11 cellular contexts compared by ENCODE assay signal in the genomic region with DNA sequence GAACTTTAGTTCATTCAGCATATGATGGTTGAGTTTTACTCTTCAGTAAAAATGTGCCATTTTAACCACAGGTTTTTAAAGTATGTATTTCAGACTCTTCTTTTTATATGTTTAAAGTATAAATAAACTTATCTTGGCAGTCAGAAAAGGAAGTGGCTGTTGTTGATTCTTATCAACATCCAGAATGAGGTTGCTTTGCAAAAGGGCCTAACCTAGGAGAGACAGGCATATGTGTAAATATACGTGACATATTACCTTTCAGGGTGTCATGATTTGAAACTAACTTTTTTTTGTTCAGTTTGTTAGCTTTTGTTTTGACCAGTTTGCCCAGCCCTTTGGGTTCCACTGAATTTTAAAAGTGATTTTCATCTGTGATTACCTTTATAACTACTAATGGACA. TPM values are rescaled to one million over a fixed set of nuclear protein-coding genes. Genes with fewer than 3 reads are reported as not detected.
A peak's percentile ranks its signal among the peaks of the same experiment; 100 is the strongest.
DNase-seq lines count a peak whose midpoint lies in the region; ATAC-seq and TF ChIP-seq lines count a peak whose summit lies in the region.
"Had no signal": no experiment of that assay in that cellular context is flagged by ENCODE, and none has a peak within 500 bp of the region (broad histone marks: within the 10 kb centered on the region; RNA-seq: fewer than 3 reads in every experiment).

No MANE protein-coding gene starts in this region.

- DNase-seq in stimulated activated naive CD8-positive, alpha-beta T cell treated with anti-CD3 and anti-CD28 coated beads, Interleukin-15, Interleukin-2, amounts not matched to agents 100 U/mL and 50 U/mL, for 24 hours, result no peak
- DNase-seq in left colon (no peak), vagina (ENCODE audit: extremely low spot score in 2 of 2) (no peak), CD1c-positive myeloid dendritic cell (ENCODE audit: extremely low spot score) (no peak), NCI-H128 (lab: John Stamatoyannopoulos, UW; ENCODE audit: unreplicated experiment) (no peak)
- DNase-seq: body of pancreas, NCI-H2029 had no signal

- H3K27ac ChIP-seq in VCaP, result peak overlapping the region; percentile 90
- H3K27ac ChIP-seq in vagina, result peak overlapping the region; percentile 33

- H3K9me3 ChIP-seq in vagina, result no peaks in the 10 kb centered on the region
- H3K9me3 ChIP-seq: body of pancreas had no signal

- peaks cover 94% of the 10 kb centered on the region for H3K4me1 Mint-ChIP-seq in stimulated activated naive CD8-positive, alpha-beta T cell treated with anti-CD3 and anti-CD28 coated beads, Interleukin-15, Interleukin-2, amounts not matched to agents 100 ng/mL and 50 ng/mL, for 24 hours (ENCODE audit: low read depth)

- TF ChIP-seq CTCF in VCaP (conservative IDR thresholded peaks at IDR 0.05), result no peak
- TF ChIP-seq CTCF in vagina (IDR thresholded peaks at IDR 0.05), result no peak

- no peaks in the 10 kb centered on the region for H3K27me3 ChIP-seq in vagina
- H3K27me3 ChIP-seq: body of pancreas had no signal

- H3K4me1 ChIP-seq in vagina, result peaks cover 87% of the 10 kb centered on the region

- intact Hi-C loops in left colon (cut with DNase I, micrococcal nuclease), result loop anchor here in 1 of 2 donors (10.0 kb wide), 1 partner anchor 62 kb away; no protein-coding TSS in a partner anchor
- intact Hi-C loops in vagina (cut with DNase I), result no loop called here

- H3K4me3 ChIP-seq in vagina, result no peak overlapping the region
- H3K4me3 ChIP-seq: body of pancreas had no signal

- H3K4me3 Mint-ChIP-seq in stimulated activated naive CD8-positive, alpha-beta T cell treated with anti-CD3 and anti-CD28 coated beads, Interleukin-15, Interleukin-2, amounts not matched to agents 100 ng/mL and 50 ng/mL, for 24 hours, result peak overlapping the region; percentile 66

- no peaks in the 10 kb centered on the region for H3K9me3 Mint-ChIP-seq in stimulated activated naive CD8-positive, alpha-beta T cell treated with anti-CD3 and anti-CD28 coated beads, Interleukin-15, Interleukin-2, amounts not matched to agents 100 ng/mL and 50 ng/mL, for 24 hours

- H3K36me3 ChIP-seq in vagina, result no peaks in the 10 kb centered on the region

- peaks cover 16% of the 10 kb centered on the region for H3K36me3 Mint-ChIP-seq in stimulated activated naive CD8-positive, alpha-beta T cell treated with anti-CD3 and anti-CD28 coated beads, Interleukin-15, Interleukin-2, amounts not matched to agents 100 ng/mL and 50 ng/mL, for 24 hours (ENCODE audit: low read depth)

- no peaks in the 10 kb centered on the region for H3K27me3 Mint-ChIP-seq in stimulated activated naive CD8-positive, alpha-beta T cell treated with anti-CD3 and anti-CD28 coated beads, Interleukin-15, Interleukin-2, amounts not matched to agents 100 ng/mL and 50 ng/mL, for 24 hours

- ATAC-seq in stimulated activated naive CD8-positive, alpha-beta T cell treated with anti-CD3 and anti-CD28 coated beads, Interleukin-15, Interleukin-2, amounts not matched to agents 100 U/mL and 50 U/mL, for 24 hours, result no peak
- peak; percentile 40 for ATAC-seq in left colon
- no peak for ATAC-seq in HG02678 (IDR thresholded peaks at IDR 0.05; ENCODE audit: unreplicated experiment)
- ATAC-seq: body of pancreas, sciatic nerve had no signal

- TF ChIP-seq POLR2A in vagina (IDR thresholded peaks at IDR 0.05), result no peak

- no peak overlapping the region for H3K27ac Mint-ChIP-seq in stimulated activated naive CD8-positive, alpha-beta T cell treated with anti-CD3 and anti-CD28 coated beads, Interleukin-15, Interleukin-2, amounts not matched to agents 100 ng/mL and 50 ng/mL, for 24 hours

RNA-seq across cellular contexts. Expression of a gene that starts 7.4 kb away (rescaled TPM):
- total RNA-seq in left colon (10 to 100 TPM; 89.1 to 92.5 TPM), vagina (98.0 TPM)
